2 cellular contexts compared by ENCODE assay signal in the genomic region with DNA sequence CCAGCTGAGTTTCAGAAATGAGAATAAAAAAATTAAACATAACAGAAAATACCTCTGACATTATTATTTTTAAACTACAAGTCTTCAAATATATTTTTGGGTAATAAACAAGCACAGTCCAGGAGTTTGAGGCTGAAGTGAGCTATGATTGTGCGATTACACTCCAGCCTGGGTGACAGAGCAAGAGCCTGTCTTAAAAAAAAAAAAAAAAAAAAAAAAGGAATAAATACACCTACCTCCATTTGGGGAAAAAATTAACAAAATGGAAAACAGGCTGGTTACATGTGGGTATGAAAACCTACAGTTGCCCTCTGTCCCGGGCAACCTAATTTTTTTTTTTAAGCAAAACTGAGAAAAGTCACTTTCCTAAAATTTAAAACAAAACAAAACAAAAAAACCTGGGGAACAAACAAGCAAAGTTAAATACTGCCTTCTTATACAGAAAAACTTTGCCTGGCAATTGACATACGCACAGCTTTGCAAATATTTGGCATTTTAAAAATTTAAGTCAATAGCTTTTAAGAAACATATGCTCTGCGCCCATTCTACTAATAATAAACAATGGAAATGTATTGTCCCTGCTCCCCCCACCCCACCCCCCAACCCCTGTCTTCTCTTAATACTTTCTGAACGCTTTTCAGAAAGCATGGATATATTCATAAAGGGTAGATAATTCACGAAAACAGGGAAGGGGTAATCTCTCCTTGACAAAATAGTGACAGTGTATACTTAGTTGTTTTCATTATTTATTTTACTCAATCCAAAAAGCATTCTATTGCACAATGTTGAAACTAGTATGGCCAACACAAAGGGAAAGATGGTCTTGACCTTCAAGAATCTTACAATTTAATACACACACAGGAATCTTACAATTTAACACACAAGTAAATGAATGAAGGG.
TF ChIP-seq lines count a peak whose summit lies in the region.

No MANE protein-coding gene starts in this region.

TF ChIP-seq in GM23338, 12 proteins besides CTCF, POLR2A, EP300 and RAD21 (continued from another document):
- TF ChIP-seq, protein P1, sequence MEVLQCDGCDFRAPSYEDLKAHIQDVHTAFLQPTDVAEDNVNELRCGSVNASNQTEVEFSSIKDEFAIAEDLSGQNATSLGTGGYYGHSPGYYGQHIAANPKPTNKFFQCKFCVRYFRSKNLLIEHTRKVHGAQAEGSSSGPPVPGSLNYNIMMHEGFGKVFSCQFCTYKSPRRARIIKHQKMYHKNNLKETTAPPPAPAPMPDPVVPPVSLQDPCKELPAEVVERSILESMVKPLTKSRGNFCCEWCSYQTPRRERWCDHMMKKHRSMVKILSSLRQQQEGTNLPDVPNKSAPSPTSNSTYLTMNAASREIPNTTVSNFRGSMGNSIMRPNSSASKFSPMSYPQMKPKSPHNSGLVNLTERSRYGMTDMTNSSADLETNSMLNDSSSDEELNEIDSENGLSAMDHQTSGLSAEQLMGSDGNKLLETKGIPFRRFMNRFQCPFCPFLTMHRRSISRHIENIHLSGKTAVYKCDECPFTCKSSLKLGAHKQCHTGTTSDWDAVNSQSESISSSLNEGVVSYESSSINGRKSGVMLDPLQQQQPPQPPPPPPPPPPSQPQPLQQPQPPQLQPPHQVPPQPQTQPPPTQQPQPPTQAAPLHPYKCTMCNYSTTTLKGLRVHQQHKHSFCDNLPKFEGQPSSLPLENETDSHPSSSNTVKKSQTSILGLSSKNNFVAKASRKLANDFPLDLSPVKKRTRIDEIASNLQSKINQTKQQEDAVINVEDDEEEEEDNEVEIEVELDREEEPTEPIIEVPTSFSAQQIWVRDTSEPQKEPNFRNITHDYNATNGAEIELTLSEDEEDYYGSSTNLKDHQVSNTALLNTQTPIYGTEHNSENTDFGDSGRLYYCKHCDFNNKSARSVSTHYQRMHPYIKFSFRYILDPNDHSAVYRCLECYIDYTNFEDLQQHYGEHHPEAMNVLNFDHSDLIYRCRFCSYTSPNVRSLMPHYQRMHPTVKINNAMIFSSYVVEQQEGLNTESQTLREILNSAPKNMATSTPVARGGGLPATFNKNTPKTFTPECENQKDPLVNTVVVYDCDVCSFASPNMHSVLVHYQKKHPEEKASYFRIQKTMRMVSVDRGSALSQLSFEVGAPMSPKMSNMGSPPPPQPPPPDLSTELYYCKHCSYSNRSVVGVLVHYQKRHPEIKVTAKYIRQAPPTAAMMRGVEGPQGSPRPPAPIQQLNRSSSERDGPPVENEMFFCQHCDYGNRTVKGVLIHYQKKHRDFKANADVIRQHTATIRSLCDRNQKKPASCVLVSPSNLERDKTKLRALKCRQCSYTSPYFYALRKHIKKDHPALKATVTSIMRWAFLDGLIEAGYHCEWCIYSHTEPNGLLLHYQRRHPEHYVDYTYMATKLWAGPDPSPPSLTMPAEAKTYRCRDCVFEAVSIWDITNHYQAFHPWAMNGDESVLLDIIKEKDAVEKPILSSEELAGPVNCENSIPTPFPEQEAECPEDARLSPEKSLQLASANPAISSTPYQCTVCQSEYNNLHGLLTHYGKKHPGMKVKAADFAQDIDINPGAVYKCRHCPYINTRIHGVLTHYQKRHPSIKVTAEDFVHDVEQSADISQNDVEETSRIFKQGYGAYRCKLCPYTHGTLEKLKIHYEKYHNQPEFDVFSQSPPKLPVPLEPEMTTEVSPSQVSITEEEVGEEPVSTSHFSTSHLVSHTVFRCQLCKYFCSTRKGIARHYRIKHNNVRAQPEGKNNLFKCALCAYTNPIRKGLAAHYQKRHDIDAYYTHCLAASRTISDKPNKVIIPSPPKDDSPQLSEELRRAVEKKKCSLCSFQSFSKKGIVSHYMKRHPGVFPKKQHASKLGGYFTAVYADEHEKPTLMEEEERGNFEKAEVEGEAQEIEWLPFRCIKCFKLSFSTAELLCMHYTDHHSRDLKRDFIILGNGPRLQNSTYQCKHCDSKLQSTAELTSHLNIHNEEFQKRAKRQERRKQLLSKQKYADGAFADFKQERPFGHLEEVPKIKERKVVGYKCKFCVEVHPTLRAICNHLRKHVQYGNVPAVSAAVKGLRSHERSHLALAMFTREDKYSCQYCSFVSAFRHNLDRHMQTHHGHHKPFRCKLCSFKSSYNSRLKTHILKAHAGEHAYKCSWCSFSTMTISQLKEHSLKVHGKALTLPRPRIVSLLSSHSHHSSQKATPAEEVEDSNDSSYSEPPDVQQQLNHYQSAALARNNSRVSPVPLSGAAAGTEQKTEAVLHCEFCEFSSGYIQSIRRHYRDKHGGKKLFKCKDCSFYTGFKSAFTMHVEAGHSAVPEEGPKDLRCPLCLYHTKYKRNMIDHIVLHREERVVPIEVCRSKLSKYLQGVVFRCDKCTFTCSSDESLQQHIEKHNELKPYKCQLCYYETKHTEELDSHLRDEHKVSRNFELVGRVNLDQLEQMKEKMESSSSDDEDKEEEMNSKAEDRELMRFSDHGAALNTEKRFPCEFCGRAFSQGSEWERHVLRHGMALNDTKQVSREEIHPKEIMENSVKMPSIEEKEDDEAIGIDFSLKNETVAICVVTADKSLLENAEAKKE (CRISPR knock-in tag; IDR thresholded peaks at IDR 0.05), result no peak
- TF ChIP-seq NANOG (IDR thresholded peaks at IDR 0.05; ENCODE audit: borderline replicate concordance) (no peak), EZH2phosphoT487 (IDR thresholded peaks at IDR 0.05; ENCODE audit: unreplicated experiment) (no peak), CREB1 (CRISPR knock-in tag; IDR thresholded peaks at IDR 0.05; ENCODE audit: low read depth) (no peak), ZNF114 (CRISPR knock-in tag; IDR thresholded peaks at IDR 0.05) (no peak), POLR2AphosphoS5 (IDR thresholded peaks at IDR 0.05; ENCODE audit: low read depth) (no peak), JUNB (IDR thresholded peaks at IDR 0.05; ENCODE audit: unreplicated experiment) (no peak)
- TF ChIP-seq, protein P2, sequence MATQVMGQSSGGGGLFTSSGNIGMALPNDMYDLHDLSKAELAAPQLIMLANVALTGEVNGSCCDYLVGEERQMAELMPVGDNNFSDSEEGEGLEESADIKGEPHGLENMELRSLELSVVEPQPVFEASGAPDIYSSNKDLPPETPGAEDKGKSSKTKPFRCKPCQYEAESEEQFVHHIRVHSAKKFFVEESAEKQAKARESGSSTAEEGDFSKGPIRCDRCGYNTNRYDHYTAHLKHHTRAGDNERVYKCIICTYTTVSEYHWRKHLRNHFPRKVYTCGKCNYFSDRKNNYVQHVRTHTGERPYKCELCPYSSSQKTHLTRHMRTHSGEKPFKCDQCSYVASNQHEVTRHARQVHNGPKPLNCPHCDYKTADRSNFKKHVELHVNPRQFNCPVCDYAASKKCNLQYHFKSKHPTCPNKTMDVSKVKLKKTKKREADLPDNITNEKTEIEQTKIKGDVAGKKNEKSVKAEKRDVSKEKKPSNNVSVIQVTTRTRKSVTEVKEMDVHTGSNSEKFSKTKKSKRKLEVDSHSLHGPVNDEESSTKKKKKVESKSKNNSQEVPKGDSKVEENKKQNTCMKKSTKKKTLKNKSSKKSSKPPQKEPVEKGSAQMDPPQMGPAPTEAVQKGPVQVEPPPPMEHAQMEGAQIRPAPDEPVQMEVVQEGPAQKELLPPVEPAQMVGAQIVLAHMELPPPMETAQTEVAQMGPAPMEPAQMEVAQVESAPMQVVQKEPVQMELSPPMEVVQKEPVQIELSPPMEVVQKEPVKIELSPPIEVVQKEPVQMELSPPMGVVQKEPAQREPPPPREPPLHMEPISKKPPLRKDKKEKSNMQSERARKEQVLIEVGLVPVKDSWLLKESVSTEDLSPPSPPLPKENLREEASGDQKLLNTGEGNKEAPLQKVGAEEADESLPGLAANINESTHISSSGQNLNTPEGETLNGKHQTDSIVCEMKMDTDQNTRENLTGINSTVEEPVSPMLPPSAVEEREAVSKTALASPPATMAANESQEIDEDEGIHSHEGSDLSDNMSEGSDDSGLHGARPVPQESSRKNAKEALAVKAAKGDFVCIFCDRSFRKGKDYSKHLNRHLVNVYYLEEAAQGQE (IDR thresholded peaks at IDR 0.05; ENCODE audit: unreplicated experiment), result no peak

TF ChIP-seq in WTC11, 78 proteins besides CTCF, POLR2A, EP300 and RAD21 (continued from another document):
- TF ChIP-seq, protein P3, sequence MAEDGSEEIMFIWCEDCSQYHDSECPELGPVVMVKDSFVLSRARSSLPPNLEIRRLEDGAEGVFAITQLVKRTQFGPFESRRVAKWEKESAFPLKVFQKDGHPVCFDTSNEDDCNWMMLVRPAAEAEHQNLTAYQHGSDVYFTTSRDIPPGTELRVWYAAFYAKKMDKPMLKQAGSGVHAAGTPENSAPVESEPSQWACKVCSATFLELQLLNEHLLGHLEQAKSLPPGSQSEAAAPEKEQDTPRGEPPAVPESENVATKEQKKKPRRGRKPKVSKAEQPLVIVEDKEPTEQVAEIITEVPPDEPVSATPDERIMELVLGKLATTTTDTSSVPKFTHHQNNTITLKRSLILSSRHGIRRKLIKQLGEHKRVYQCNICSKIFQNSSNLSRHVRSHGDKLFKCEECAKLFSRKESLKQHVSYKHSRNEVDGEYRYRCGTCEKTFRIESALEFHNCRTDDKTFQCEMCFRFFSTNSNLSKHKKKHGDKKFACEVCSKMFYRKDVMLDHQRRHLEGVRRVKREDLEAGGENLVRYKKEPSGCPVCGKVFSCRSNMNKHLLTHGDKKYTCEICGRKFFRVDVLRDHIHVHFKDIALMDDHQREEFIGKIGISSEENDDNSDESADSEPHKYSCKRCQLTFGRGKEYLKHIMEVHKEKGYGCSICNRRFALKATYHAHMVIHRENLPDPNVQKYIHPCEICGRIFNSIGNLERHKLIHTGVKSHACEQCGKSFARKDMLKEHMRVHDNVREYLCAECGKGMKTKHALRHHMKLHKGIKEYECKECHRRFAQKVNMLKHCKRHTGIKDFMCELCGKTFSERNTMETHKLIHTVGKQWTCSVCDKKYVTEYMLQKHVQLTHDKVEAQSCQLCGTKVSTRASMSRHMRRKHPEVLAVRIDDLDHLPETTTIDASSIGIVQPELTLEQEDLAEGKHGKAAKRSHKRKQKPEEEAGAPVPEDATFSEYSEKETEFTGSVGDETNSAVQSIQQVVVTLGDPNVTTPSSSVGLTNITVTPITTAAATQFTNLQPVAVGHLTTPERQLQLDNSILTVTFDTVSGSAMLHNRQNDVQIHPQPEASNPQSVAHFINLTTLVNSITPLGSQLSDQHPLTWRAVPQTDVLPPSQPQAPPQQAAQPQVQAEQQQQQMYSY (CRISPR knock-in tag; IDR thresholded peaks at IDR 0.05), result no peak
- TF ChIP-seq ZNF671 (CRISPR knock-in tag; IDR thresholded peaks at IDR 0.05) (no peak), NFE2L1 (CRISPR knock-in tag; IDR thresholded peaks at IDR 0.05) (no peak), NR2C2 (CRISPR knock-in tag; IDR thresholded peaks at IDR 0.05) (no peak), FOXJ3 (CRISPR knock-in tag; IDR thresholded peaks at IDR 0.05; ENCODE audit: borderline replicate concordance) (no peak)
- TF ChIP-seq, protein P4, sequence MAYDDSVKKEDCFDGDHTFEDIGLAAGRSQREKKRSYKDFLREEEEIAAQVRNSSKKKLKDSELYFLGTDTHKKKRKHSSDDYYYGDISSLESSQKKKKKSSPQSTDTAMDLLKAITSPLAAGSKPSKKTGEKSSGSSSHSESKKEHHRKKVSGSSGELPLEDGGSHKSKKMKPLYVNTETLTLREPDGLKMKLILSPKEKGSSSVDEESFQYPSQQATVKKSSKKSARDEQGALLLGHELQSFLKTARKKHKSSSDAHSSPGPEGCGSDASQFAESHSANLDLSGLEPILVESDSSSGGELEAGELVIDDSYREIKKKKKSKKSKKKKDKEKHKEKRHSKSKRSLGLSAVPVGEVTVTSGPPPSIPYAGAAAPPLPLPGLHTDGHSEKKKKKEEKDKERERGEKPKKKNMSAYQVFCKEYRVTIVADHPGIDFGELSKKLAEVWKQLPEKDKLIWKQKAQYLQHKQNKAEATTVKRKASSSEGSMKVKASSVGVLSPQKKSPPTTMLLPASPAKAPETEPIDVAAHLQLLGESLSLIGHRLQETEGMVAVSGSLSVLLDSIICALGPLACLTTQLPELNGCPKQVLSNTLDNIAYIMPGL (CRISPR knock-in tag; IDR thresholded peaks at IDR 0.05), result no peak
- TF ChIP-seq, protein P5, sequence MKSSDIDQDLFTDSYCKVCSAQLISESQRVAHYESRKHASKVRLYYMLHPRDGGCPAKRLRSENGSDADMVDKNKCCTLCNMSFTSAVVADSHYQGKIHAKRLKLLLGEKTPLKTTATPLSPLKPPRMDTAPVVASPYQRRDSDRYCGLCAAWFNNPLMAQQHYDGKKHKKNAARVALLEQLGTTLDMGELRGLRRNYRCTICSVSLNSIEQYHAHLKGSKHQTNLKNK (CRISPR knock-in tag; IDR thresholded peaks at IDR 0.05), result no peak
- TF ChIP-seq, protein P6, sequence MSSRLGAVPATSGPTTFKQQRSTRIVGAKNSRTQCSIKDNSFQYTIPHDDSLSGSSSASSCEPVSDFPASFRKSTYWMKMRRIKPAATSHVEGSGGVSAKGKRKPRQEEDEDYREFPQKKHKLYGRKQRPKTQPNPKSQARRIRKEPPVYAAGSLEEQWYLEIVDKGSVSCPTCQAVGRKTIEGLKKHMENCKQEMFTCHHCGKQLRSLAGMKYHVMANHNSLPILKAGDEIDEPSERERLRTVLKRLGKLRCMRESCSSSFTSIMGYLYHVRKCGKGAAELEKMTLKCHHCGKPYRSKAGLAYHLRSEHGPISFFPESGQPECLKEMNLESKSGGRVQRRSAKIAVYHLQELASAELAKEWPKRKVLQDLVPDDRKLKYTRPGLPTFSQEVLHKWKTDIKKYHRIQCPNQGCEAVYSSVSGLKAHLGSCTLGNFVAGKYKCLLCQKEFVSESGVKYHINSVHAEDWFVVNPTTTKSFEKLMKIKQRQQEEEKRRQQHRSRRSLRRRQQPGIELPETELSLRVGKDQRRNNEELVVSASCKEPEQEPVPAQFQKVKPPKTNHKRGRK (CRISPR knock-in tag; IDR thresholded peaks at IDR 0.05; ENCODE audit: borderline replicate concordance), result no peak
